ENCODE assay signal across 10 cellular contexts in the genomic region with DNA sequence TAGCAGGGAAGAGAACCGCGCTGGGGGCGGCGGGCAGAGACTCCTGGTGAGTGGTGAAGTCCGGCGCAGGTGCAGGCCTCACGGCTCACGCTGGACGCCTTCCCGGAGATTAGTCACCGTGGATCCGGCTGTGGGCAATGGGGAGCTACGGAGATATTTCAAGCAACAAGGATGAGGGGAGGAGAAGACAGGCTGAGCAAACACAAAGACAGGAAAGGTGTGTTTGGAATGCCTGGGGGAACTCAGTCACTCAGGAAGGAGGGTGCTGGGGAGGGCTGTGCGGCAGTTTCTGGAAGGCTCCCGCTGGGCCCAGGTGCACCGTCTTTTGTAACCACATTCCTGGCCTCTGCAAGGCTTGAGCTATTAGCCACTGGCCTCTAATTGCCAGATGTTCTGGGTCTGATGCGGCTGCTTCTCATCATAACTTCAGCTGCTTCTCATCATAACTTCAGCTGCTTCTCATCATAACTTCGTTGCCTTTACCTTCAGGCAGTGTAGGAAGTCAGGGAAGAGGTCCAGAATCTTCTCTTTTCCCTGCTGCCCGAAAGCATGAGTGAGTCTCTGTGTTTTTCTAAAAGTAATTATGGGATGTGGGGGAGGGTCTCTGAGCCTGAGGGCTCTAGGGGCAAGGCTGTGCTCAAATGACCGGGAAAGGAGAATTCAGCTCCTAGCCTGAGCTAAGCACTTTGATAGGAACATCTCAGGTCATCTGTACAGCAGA.
A peak's percentile ranks its signal among the peaks of the same experiment; 100 is the strongest.
DNase-seq lines count a peak whose midpoint lies in the region; ATAC-seq, FAIRE-seq and TF ChIP-seq lines count a peak whose summit lies in the region.
"Had no signal": no experiment of that assay in that cellular context is flagged by ENCODE, and none has a peak within 500 bp of the region (broad histone marks: within the 10 kb centered on the region; RNA-seq: fewer than 3 reads in every experiment).

No MANE protein-coding gene starts in this region.

- peak overlapping the region; percentile 99 to 100 (median 99) for H3K27ac Mint-ChIP-seq in H9
- H3K27ac Mint-ChIP-seq in T-helper 2 cell treated with Interferon-gamma antibody and Interleukin-4, amounts not matched to agents 5 μg/mL and 100 μg/mL, for 36 hours: no peak overlapping the region
- H3K27ac Mint-ChIP-seq: activated B cell treated with CpG ODN at 0.5 μM for 24 hours had no signal

- no peaks in the 10 kb centered on the region for H3K79me1 ChIP-seq in H9 (ENCODE audit: insufficient read depth, low read depth, low read length, poor library complexity, severe bottlenecking)

- DNase-seq in H9 (peak; percentile 97), SW480 (ENCODE audit: low spot score) (peak; percentile 84), hepatocyte (ENCODE audit: low spot score) (peak; percentile 50), renal cortical epithelial cell (ENCODE audit: low read depth) (peak; percentile 77), GM12891 (ENCODE audit: insufficient read length, low spot score) (no peak), GM10266 (ENCODE audit: extremely low spot score) (no peak)
- no peak for DNase-seq in T-helper 2 cell treated with Interferon-gamma antibody and Interleukin-4, amounts not matched to agents 5 μg/mL and 100 μg/mL, for 36 hours (ENCODE audit: low spot score)
- DNase-seq: activated B cell treated with CpG ODN at 0.5 μM for 24 hours had no signal

- H2BK12ac ChIP-seq in H9 (ENCODE audit: insufficient read length, low read depth, low read length): peak overlapping the region; percentile 2

- H4K8ac ChIP-seq in H9 (replicated peaks; ENCODE audit: insufficient read length, low read depth, low read length): no peak overlapping the region

- H3K4ac ChIP-seq in H9 (ENCODE audit: low read depth, low read length): no peak overlapping the region; the same call in 1 of the 2 replicates

- peak overlapping the region; percentile 98 for H3K27ac ChIP-seq in H9 (ENCODE audit: insufficient read length, low read depth, low read length)
- peak overlapping the region; percentile 34 for H3K27ac ChIP-seq in hepatocyte
- H3K27ac ChIP-seq: dorsolateral prefrontal cortex had no signal

- H3K4me3 ChIP-seq in hepatocyte: no peak overlapping the region
- H3K4me3 ChIP-seq: dorsolateral prefrontal cortex had no signal

- H3T11ph ChIP-seq in H9 (ENCODE audit: low read length): peak overlapping the region; percentile 68

- peaks cover 40 to 41% of the 10 kb centered on the region in 2 experiments for H3K4me1 Mint-ChIP-seq in H9
- H3K4me1 Mint-ChIP-seq in T-helper 2 cell treated with Interferon-gamma antibody and Interleukin-4, amounts not matched to agents 5 μg/mL and 100 μg/mL, for 36 hours (ENCODE audit: low read depth): no peaks in the 10 kb centered on the region
- H3K4me1 Mint-ChIP-seq: activated B cell treated with CpG ODN at 0.5 μM for 24 hours had no signal

- H3K4me1 ChIP-seq in H9 (ENCODE audit: insufficient read depth, low read length): peaks cover 8% of the 10 kb centered on the region
- H3K4me1 ChIP-seq in hepatocyte (ENCODE audit: insufficient read depth): peaks cover 14% of the 10 kb centered on the region

- H2BK20ac ChIP-seq in H9 (ENCODE audit: low read depth, low read length, poor library complexity, severe bottlenecking): no peak overlapping the region

- peak overlapping the region; percentile 79 for H3K9ac ChIP-seq in H9 (ENCODE audit: extremely low read depth, insufficient read length, low read length)

- no peak for FAIRE-seq in GM12891 (lab: Jason Lieb, UNC)

- no peak overlapping the region for H2BK120ac ChIP-seq in H9 (ENCODE audit: low read depth, low read length, poor library complexity, severe bottlenecking)

- ATAC-seq in HG03442 (IDR thresholded peaks at IDR 0.05; ENCODE audit: unreplicated experiment): no peak

- no peak for TF ChIP-seq CTCF in H9 (conservative IDR thresholded peaks at IDR 0.05)
- TF ChIP-seq CTCF in hepatocyte (IDR thresholded peaks at IDR 0.05; ENCODE audit: poor library complexity): no peak
- TF ChIP-seq CTCF in GM10266 (IDR thresholded peaks at IDR 0.05; ENCODE audit: control insufficient read depth, insufficient read depth, low read depth, missing control alignments): no peak

- no peaks in the 10 kb centered on the region; the same call in 1 of the 2 replicates for H3K27me3 Mint-ChIP-seq in H9 (ENCODE audit: low read depth)
- H3K27me3 Mint-ChIP-seq in T-helper 2 cell treated with Interferon-gamma antibody and Interleukin-4, amounts not matched to agents 5 μg/mL and 100 μg/mL, for 36 hours (ENCODE audit: low read depth): peaks cover 3% of the 10 kb centered on the region
- H3K27me3 Mint-ChIP-seq: activated B cell treated with CpG ODN at 0.5 μM for 24 hours had no signal

- no peaks in the 10 kb centered on the region for H4K20me1 ChIP-seq in H9 (ENCODE audit: control insufficient read depth, insufficient read depth, insufficient read length)
- H4K20me1 ChIP-seq in hepatocyte (ENCODE audit: insufficient read depth, poor library complexity, severe bottlenecking): no peaks in the 10 kb centered on the region

- no peaks in the 10 kb centered on the region for H3K27me3 ChIP-seq in H9 (ENCODE audit: insufficient read depth, low read length)
- H3K27me3 ChIP-seq in hepatocyte: no peaks in the 10 kb centered on the region

- peak overlapping the region; percentile 94 for H3K18ac ChIP-seq in H9 (ENCODE audit: insufficient read length, low read depth, low read length)

- peak overlapping the region; percentile 81 for H2BK5ac ChIP-seq in H9 (ENCODE audit: insufficient read length, low read length)

- peak overlapping the region; percentile 63 to 75 for H3K4me3 Mint-ChIP-seq in H9
- no peak overlapping the region for H3K4me3 Mint-ChIP-seq in T-helper 2 cell treated with Interferon-gamma antibody and Interleukin-4, amounts not matched to agents 5 μg/mL and 100 μg/mL, for 36 hours
- H3K4me3 Mint-ChIP-seq: activated B cell treated with CpG ODN at 0.5 μM for 24 hours had no signal

- H3K9me3 Mint-ChIP-seq in H9: peaks cover 3 to 12% of the 10 kb centered on the region in 2 experiments; a peak in 3 of 5 replicates
- H3K9me3 Mint-ChIP-seq in T-helper 2 cell treated with Interferon-gamma antibody and Interleukin-4, amounts not matched to agents 5 μg/mL and 100 μg/mL, for 36 hours: no peaks in the 10 kb centered on the region
- H3K9me3 Mint-ChIP-seq: activated B cell treated with CpG ODN at 0.5 μM for 24 hours had no signal

- H3K36me3 ChIP-seq in hepatocyte (replicated peaks; ENCODE audit: insufficient read depth, low read depth): no peaks in the 10 kb centered on the region

- no peak for TF ChIP-seq POLR2A in GM12891 (IDR thresholded peaks at IDR 0.05; ENCODE audit: low read depth, low read length)

- peaks cover 5% of the 10 kb centered on the region for H3K23me2 ChIP-seq in H9 (ENCODE audit: insufficient read length, low read depth, low read length, poor library complexity, severe bottlenecking)

- peaks cover 36 to 37% (median 36%) of the 10 kb centered on the region in 3 experiments for H3K36me3 Mint-ChIP-seq in H9 (ENCODE audit: insufficient read depth in 1 of 3, low read depth in 3 of 3)
- H3K36me3 Mint-ChIP-seq in T-helper 2 cell treated with Interferon-gamma antibody and Interleukin-4, amounts not matched to agents 5 μg/mL and 100 μg/mL, for 36 hours (ENCODE audit: low read depth): no peaks in the 10 kb centered on the region

- H3K14ac ChIP-seq in H9 (ENCODE audit: insufficient read depth, low read length): peak overlapping the region; percentile 82

- H4K5ac ChIP-seq in H9 (ENCODE audit: insufficient read length, low read depth, low read length): peak overlapping the region; percentile 42

- H3K9me3 ChIP-seq in H9 (ENCODE audit: control insufficient read depth, low read depth, low read length): no peaks in the 10 kb centered on the region
- no peaks in the 10 kb centered on the region for H3K9me3 ChIP-seq in hepatocyte (ENCODE audit: low read depth)

- no peaks in the 10 kb centered on the region for H3K9me2 ChIP-seq in hepatocyte (replicated peaks; ENCODE audit: insufficient read depth)

- peak overlapping the region; percentile 85 for H2AK5ac ChIP-seq in H9 (ENCODE audit: insufficient read length, low read length)

- H3K79me2 ChIP-seq in H9 (ENCODE audit: insufficient read depth, low read length) (no peaks in the 10 kb centered on the region), hepatocyte (no peaks in the 10 kb centered on the region)

- H3K23ac ChIP-seq in H9 (ENCODE audit: insufficient read length, low read depth, low read length): no peak overlapping the region

- H2BK15ac ChIP-seq in H9 (ENCODE audit: low read depth, low read length): no peak overlapping the region

- no CpG with 5 or more reads among the region's 20 CpGs for WGBS in H9 (ENCODE audit: extremely low coverage, insufficient read length, low lambda C conversion rate)
- WGBS in hepatocyte (ENCODE audit: low lambda C conversion rate, missing lambda C conversion rate): 20% methylated on average over 20 of the region's 20 CpGs

- peak overlapping the region; percentile 32 for H2AFZ ChIP-seq in H9 (ENCODE audit: low read length)
- H2AFZ ChIP-seq in hepatocyte: no peak overlapping the region

- H3K56ac ChIP-seq in H9 (ENCODE audit: insufficient read length, low read depth, low read length): peak overlapping the region; percentile 21

- H4K91ac ChIP-seq in H9 (ENCODE audit: insufficient read length, low read depth, low read length): peak overlapping the region; percentile 5

- H3K4me2 ChIP-seq in H9 (ENCODE audit: insufficient read depth, insufficient read length, low read length): peak overlapping the region; percentile 77
- H3K4me2 ChIP-seq in hepatocyte: peak overlapping the region; percentile 62

TF ChIP-seq in GM12891, 5 proteins besides CTCF, POLR2A, EP300 and RAD21:
- TF ChIP-seq PAX5 (IDR thresholded peaks at IDR 0.05; ENCODE audit: insufficient read depth, low read length, severe bottlenecking): no peak
- no peak for TF ChIP-seq POU2F2 (IDR thresholded peaks at IDR 0.05; ENCODE audit: low read depth, low read length)
- no peak for TF ChIP-seq POLR2AphosphoS5 (IDR thresholded peaks at IDR 0.05; ENCODE audit: low read depth, low read length)
- no peak for TF ChIP-seq TAF1 (IDR thresholded peaks at IDR 0.05; ENCODE audit: low read depth, low read length)
- no peak for TF ChIP-seq SPI1 (IDR thresholded peaks at IDR 0.05; ENCODE audit: low read depth, low read length)

Comparison
In these comparisons a context has a peak if more than half of its experiments do, and no peak if none do; other contexts are left out.
1. DNase-seq: peak in H9 (single experiment), SW480 (single experiment), hepatocyte (single experiment) and renal cortical epithelial cell (single experiment); none in GM12891 (single experiment), GM10266 (single experiment) and T-helper 2 cell treated with Interferon-gamma antibody and Interleukin-4, amounts not matched to agents 5 μg/mL and 100 μg/mL, for 36 hours (single experiment).